ENCODE assay signal across 7 cellular contexts in genomic region chr16:78099372-78100161, GRCh38.
DNase-seq lines count a peak whose midpoint lies in the region; ATAC-seq, FAIRE-seq and TF ChIP-seq lines count a peak whose summit lies in the region.

Gene WWOX (plus strand): TSS chr16:78099654.

- peak; percentile 96 for FAIRE-seq in GM18507 (lab: Jason Lieb, UNC)

- peak within 1 kb of the TSS; percentile 89 for H3K4me3 ChIP-seq in astrocyte of the spinal cord (ENCODE audit: low read depth, low read length)
- peak within 1 kb of the TSS; percentile 89 for H3K4me3 ChIP-seq in retinal pigment epithelial cell (ENCODE audit: low read length)

- DNase-seq in GM18507 (ENCODE audit: extremely low spot score, insufficient read length, low read depth) = peak; percentile 89
- peak; percentile 89 for DNase-seq in NCI-H2029 (lab: John Stamatoyannopoulos, UW)
- peak; percentile 88 for DNase-seq in T1000 (lab: John Stamatoyannopoulos, UW)
- peak; percentile 99 for DNase-seq in astrocyte of the spinal cord (ENCODE audit: low read depth, low spot score)
- peak; percentile 92 to 97 for DNase-seq in hippocampal formation (lab: John Stamatoyannopoulos, UW)
- DNase-seq in retinal pigment epithelial cell (ENCODE audit: low read depth) = peak; percentile 94

- peak; percentile 96 for TF ChIP-seq CTCF in astrocyte of the spinal cord (IDR thresholded peaks at IDR 0.05; ENCODE audit: low read depth, low read length)
- peak; percentile 91 for TF ChIP-seq CTCF in retinal pigment epithelial cell (conservative IDR thresholded peaks at IDR 0.05; ENCODE audit: low read depth, low read length)

- ATAC-seq in HG02981 (IDR thresholded peaks at IDR 0.05; ENCODE audit: unreplicated experiment) = peak; percentile 93

- in situ Hi-C loops in astrocyte of the spinal cord (cut with HindIII; ENCODE audit: low sequenced_read_pairs) = no loop called here

Comparison
In these comparisons a context has a peak if more than half of its experiments do, and no peak if none do; other contexts are left out.
1. Peak in every context shown above with its lines: DNase-seq, ATAC-seq and H3K4me3 ChIP-seq.